Comparison of ENCODE assay signal across 1 cellular context in genomic region chr18:62658028-62658427, GRCh38.
A peak's percentile ranks its signal among the peaks of the same experiment; 100 is the strongest.
TF ChIP-seq lines count a peak whose summit lies in the region.

No MANE protein-coding gene starts in this region.

TF ChIP-seq in H1, 55 proteins besides CTCF, POLR2A, EP300 and RAD21 (continued from another document):
- TF ChIP-seq USF2 (IDR thresholded peaks at IDR 0.05; ENCODE audit: low read length), result peak; percentile 20; the same call in 1 of the 2 replicates
- no peak for TF ChIP-seq NANOG (IDR thresholded peaks at IDR 0.05; ENCODE audit: insufficient read depth, low read depth, low read length, poor library complexity, severe bottlenecking)
TF ChIP-seq in H1: peak in this region for 1.
